ENCODE assay signal across 2 cellular contexts in genomic region chr22:20430101-20430640, GRCh38.
TF ChIP-seq lines count a peak whose summit lies in the region.

No MANE protein-coding gene starts in this region.

TF ChIP-seq in GM23338, 12 proteins besides CTCF, POLR2A, EP300 and RAD21 (continued from another document):
- TF ChIP-seq ETS1 (IDR thresholded peaks at IDR 0.05) (no peak), ZNF331 (CRISPR knock-in tag; IDR thresholded peaks at IDR 0.05; ENCODE audit: low read depth) (no peak), ZNF462 (CRISPR knock-in tag; IDR thresholded peaks at IDR 0.05) (no peak), REST (IDR thresholded peaks at IDR 0.05; ENCODE audit: unreplicated experiment) (no peak), CREB1 (CRISPR knock-in tag; IDR thresholded peaks at IDR 0.05; ENCODE audit: low read depth) (no peak), NANOG (IDR thresholded peaks at IDR 0.05; ENCODE audit: borderline replicate concordance) (no peak), EZH2phosphoT487 (IDR thresholded peaks at IDR 0.05; ENCODE audit: unreplicated experiment) (no peak), POLR2AphosphoS5 (IDR thresholded peaks at IDR 0.05; ENCODE audit: low read depth) (no peak)

TF ChIP-seq in SK-N-SH treated with all-trans-retinoic acid at 6 μM for 48 hours, 23 proteins besides CTCF, POLR2A, EP300 and RAD21 (continued from another document):
- no peak for TF ChIP-seq TSHZ2 (CRISPR knock-in tag; IDR thresholded peaks at IDR 0.05)
TF ChIP-seq in SK-N-SH treated with all-trans-retinoic acid at 6 μM for 48 hours: peak in this region for 0.
